In genomic region chr14:88470542-88471440, GRCh38 we compare ENCODE assay signal across 2 cellular contexts.
TF ChIP-seq lines count a peak whose summit lies in the region.

No MANE protein-coding gene starts in this region.

TF ChIP-seq in SK-N-SH, 30 proteins besides CTCF, POLR2A, EP300 and RAD21 (continued from another document):
- no peak for TF ChIP-seq REST (IDR thresholded peaks at IDR 0.05; ENCODE audit: low read depth, low read length)
- TF ChIP-seq JUND (IDR thresholded peaks at IDR 0.05), result no peak
- no peak for TF ChIP-seq SIN3A (IDR thresholded peaks at IDR 0.05; ENCODE audit: borderline replicate concordance, low read depth, low read length)
- TF ChIP-seq, protein P1, sequence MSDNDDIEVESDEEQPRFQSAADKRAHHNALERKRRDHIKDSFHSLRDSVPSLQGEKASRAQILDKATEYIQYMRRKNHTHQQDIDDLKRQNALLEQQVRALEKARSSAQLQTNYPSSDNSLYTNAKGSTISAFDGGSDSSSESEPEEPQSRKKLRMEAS (IDR thresholded peaks at IDR 0.05; ENCODE audit: low read depth), result no peak
- no peak for TF ChIP-seq RFX5 (IDR thresholded peaks at IDR 0.05; ENCODE audit: low read length)
- TF ChIP-seq SMC3 (IDR thresholded peaks at IDR 0.05; ENCODE audit: low read depth, low read length), result no peak
- TF ChIP-seq GABPA (IDR thresholded peaks at IDR 0.05; ENCODE audit: low read depth), result no peak
- no peak for TF ChIP-seq FOXJ3 (CRISPR knock-in tag; IDR thresholded peaks at IDR 0.05)
- TF ChIP-seq EZH2phosphoT487 (IDR thresholded peaks at IDR 0.05; ENCODE audit: borderline replicate concordance, low read depth), result no peak
- TF ChIP-seq USF2 (IDR thresholded peaks at IDR 0.05; ENCODE audit: borderline replicate concordance, low read depth, low read length), result no peak
- no peak for TF ChIP-seq TCF12 (IDR thresholded peaks at IDR 0.05)
- no peak for TF ChIP-seq IRF3 (IDR thresholded peaks at IDR 0.05; ENCODE audit: low read depth, low read length)
- no peak for TF ChIP-seq CHD2 (IDR thresholded peaks at IDR 0.05; ENCODE audit: low read length, partially characterized antibody)
- TF ChIP-seq, protein P2, sequence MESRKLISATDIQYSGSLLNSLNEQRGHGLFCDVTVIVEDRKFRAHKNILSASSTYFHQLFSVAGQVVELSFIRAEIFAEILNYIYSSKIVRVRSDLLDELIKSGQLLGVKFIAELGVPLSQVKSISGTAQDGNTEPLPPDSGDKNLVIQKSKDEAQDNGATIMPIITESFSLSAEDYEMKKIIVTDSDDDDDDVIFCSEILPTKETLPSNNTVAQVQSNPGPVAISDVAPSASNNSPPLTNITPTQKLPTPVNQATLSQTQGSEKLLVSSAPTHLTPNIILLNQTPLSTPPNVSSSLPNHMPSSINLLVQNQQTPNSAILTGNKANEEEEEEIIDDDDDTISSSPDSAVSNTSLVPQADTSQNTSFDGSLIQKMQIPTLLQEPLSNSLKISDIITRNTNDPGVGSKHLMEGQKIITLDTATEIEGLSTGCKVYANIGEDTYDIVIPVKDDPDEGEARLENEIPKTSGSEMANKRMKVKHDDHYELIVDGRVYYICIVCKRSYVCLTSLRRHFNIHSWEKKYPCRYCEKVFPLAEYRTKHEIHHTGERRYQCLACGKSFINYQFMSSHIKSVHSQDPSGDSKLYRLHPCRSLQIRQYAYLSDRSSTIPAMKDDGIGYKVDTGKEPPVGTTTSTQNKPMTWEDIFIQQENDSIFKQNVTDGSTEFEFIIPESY (IDR thresholded peaks at IDR 0.05; ENCODE audit: borderline replicate concordance, low read depth), result no peak
- TF ChIP-seq USF1 (IDR thresholded peaks at IDR 0.05; ENCODE audit: borderline replicate concordance, low read depth), result no peak
- no peak for TF ChIP-seq YY1 (IDR thresholded peaks at IDR 0.05; ENCODE audit: low read depth)
- TF ChIP-seq MEF2A (IDR thresholded peaks at IDR 0.05; ENCODE audit: borderline replicate concordance, low read depth), result no peak
- TF ChIP-seq FOXM1 (IDR thresholded peaks at IDR 0.05; ENCODE audit: low read depth), result no peak
- TF ChIP-seq TEAD4 (IDR thresholded peaks at IDR 0.05; ENCODE audit: borderline replicate concordance, insufficient read depth), result no peak

TF ChIP-seq in SK-N-SH treated with all-trans-retinoic acid at 6 μM for 48 hours, 23 proteins besides CTCF, POLR2A, EP300 and RAD21 (continued from another document):
- TF ChIP-seq CREB5 (CRISPR knock-in tag; IDR thresholded peaks at IDR 0.05; ENCODE audit: low read depth) (no peak), OSR1 (CRISPR knock-in tag; IDR thresholded peaks at IDR 0.05) (no peak), TCF4 (CRISPR knock-in tag; IDR thresholded peaks at IDR 0.05; ENCODE audit: borderline replicate concordance) (no peak)
